ENCODE assay signal across 22 cellular contexts in genomic region chr12:59023861-59024424, GRCh38.
"Had no signal": no experiment of that assay in that cellular context is flagged by ENCODE, and none has a peak within 500 bp of the region (broad histone marks: within the 10 kb centered on the region; RNA-seq: fewer than 3 reads in every experiment).

No MANE protein-coding gene starts in this region.

- H3K27ac ChIP-seq: epithelial cell of prostate had no signal

- H3K9me3 ChIP-seq: mucosa of descending colon had no signal

- ATAC-seq: activated CD8-positive, alpha-beta T cell treated with anti-CD3 and anti-CD28 coated beads, Interleukin-2, amount 10 ng/mL, durations not matched to agents 7 days and 5 days; left lobe of liver; mucosa of descending colon; natural killer cell; sciatic nerve; WTC11 had no signal

- DNase-seq: activated CD4-positive, alpha-beta T cell treated with anti-CD3 and anti-CD28 coated beads for 4 hours; activated CD8-positive, alpha-beta memory T cell treated with anti-CD3 and anti-CD28 coated beads, Interleukin-2, amount 50 U/mL, for 4 hours; activated CD8-positive, alpha-beta T cell treated with anti-CD3 and anti-CD28 coated beads, Interleukin-2, amount 10 ng/mL, durations not matched to agents 7 days and 5 days; activated effector memory CD4-positive, alpha-beta T cell treated with anti-CD3 and anti-CD28 coated beads, Interleukin-2, amount 50 U/mL, for 16 hours; activated T-cell treated with anti-CD3 and anti-CD28 coated beads, Interleukin-2, amount 50 U/mL, for 48 hours; effector memory CD4-positive, alpha-beta T cell; mammary epithelial cell; mucosa of descending colon; natural killer cell; nucleus accumbens; stimulated activated CD4-positive, alpha-beta T cell treated with anti-CD3 and anti-CD28 coated beads, Interleukin-12 subunit alpha, Interleukin-12 subunit beta, amount 100 ng/mL, for 4 hours; stimulated activated CD4-positive, alpha-beta T cell treated with anti-CD3 and anti-CD28 coated beads, Interleukin-2, amount 100 ng/mL, for 24 hours; T-helper 2 cell had no signal

- FAIRE-seq: islet of Langerhans, TTC549 had no signal

- H3K4me3 ChIP-seq: mucosa of descending colon had no signal

- H3K27ac Mint-ChIP-seq: activated CD8-positive, alpha-beta T cell treated with anti-CD3 and anti-CD28 coated beads, Interleukin-2, amount 10 ng/mL, durations not matched to agents 7 days and 5 days; activated naive CD4-positive, alpha-beta T cell treated with anti-CD3 and anti-CD28 coated beads, Interleukin-2, amount 50 U/mL, for 24 hours; brain; natural killer cell; WTC11 had no signal

- H3K4me1 Mint-ChIP-seq: activated naive CD4-positive, alpha-beta T cell treated with anti-CD3 and anti-CD28 coated beads, Interleukin-2, amount 50 U/mL, for 24 hours; brain; central memory CD8-positive, alpha-beta T cell; natural killer cell had no signal

- H3K36me3 Mint-ChIP-seq: activated naive CD4-positive, alpha-beta T cell treated with anti-CD3 and anti-CD28 coated beads, Interleukin-2, amount 50 U/mL, for 24 hours; brain; natural killer cell; WTC11 had no signal

- H3K9me3 Mint-ChIP-seq: brain, WTC11 had no signal

- H3K27me3 Mint-ChIP-seq: activated naive CD4-positive, alpha-beta T cell treated with anti-CD3 and anti-CD28 coated beads, Interleukin-2, amount 50 U/mL, for 24 hours; central memory CD8-positive, alpha-beta T cell had no signal

- H3K4me3 Mint-ChIP-seq: activated CD8-positive, alpha-beta T cell treated with anti-CD3 and anti-CD28 coated beads, Interleukin-2, amount 10 ng/mL, durations not matched to agents 7 days and 5 days; activated naive CD4-positive, alpha-beta T cell treated with anti-CD3 and anti-CD28 coated beads, Interleukin-2, amount 50 U/mL, for 24 hours; brain; central memory CD8-positive, alpha-beta T cell; natural killer cell; WTC11 had no signal
